In genomic region chr19:4640247-4641000, GRCh38 we compare ENCODE assay signal across 7 cellular contexts. TPM values are rescaled to one million over a fixed set of nuclear protein-coding genes. Genes with fewer than 3 reads are reported as not detected.
DNase-seq lines count a peak whose midpoint lies in the region; ATAC-seq lines count a peak whose summit lies in the region.

No MANE protein-coding gene starts in this region.

- H3K27me3 ChIP-seq in HAP-1 (ENCODE audit: low read depth) (no peaks in the 10 kb centered on the region), right cardiac atrium (ENCODE audit: control insufficient read depth, insufficient read depth) (no peaks in the 10 kb centered on the region)

- H3K27ac ChIP-seq in SK-N-MC (no peak overlapping the region), right cardiac atrium (ENCODE audit: low read length) (no peak overlapping the region), skin epidermis (peak overlapping the region in 16 of 21 experiments; percentile 22 to 90 (median 71))

- H3K9me3 ChIP-seq in HAP-1 (no peaks in the 10 kb centered on the region), SK-N-MC (ENCODE audit: low read depth, low read length) (no peaks in the 10 kb centered on the region), right cardiac atrium (ENCODE audit: control insufficient read depth, low read length) (no peaks in the 10 kb centered on the region)

- H3K4me3 ChIP-seq in HAP-1 (peak overlapping the region; percentile 71), SK-N-MC (peak overlapping the region; percentile 98), right cardiac atrium (ENCODE audit: low read length) (peak overlapping the region; percentile 55), skin epidermis (peak overlapping the region; percentile 55 to 79 (median 60))

- peak overlapping the region; percentile 86 for H3K9ac ChIP-seq in SK-N-MC (ENCODE audit: insufficient read length)

- in situ Hi-C loops in HAP-1 (cut with MboI; ENCODE audit: low sequenced_read_pairs): no loop called here

- DNase-seq in HAP-1 (ENCODE audit: low spot score in 2 of 2) (peak in 1 of 2 experiments; percentile 41), SK-N-MC (ENCODE audit: low read depth, low spot score) (no peak), right cardiac atrium (peak in 1 of 3 donors; percentile 51), T-helper 9 cell (no peak), UCSD-AML1 (lab: John Stamatoyannopoulos, UW; ENCODE audit: unreplicated experiment) (no peak)

- H3K4me1 ChIP-seq in HAP-1: peaks cover 6% of the 10 kb centered on the region
- no peaks in the 10 kb centered on the region for H3K4me1 ChIP-seq in right cardiac atrium (ENCODE audit: control insufficient read depth, insufficient read depth, low read length)

- H3K36me3 ChIP-seq in HAP-1 (replicated peaks) (no peaks in the 10 kb centered on the region), SK-N-MC (ENCODE audit: insufficient read depth, low read length) (no peaks in the 10 kb centered on the region)

- no peak for ATAC-seq in right cardiac atrium
- ATAC-seq in GM21528 (IDR thresholded peaks at IDR 0.05; ENCODE audit: low FRiP score, unreplicated experiment): no peak

- WGBS in right cardiac atrium: 70% methylated on average over 17 of the region's 17 CpGs

- intact Hi-C loops in right cardiac atrium (cut with DNase I): no loop called here

RNA-seq across cellular contexts. Expression of gene TNFAIP8L1, which starts 1.1 kb away (rescaled TPM):
- 1 to 10 TPM; 2.8 to 5.6 (median 4.6) TPM for total RNA-seq in right cardiac atrium
- polyA plus RNA-seq in right cardiac atrium: 6.0 TPM

RNA-seq across cellular contexts. Expression of gene MYDGF, which starts 29.7 kb away (rescaled TPM):
- 10 to 100 TPM; 21.7 to 47.0 (median 31.5) TPM for total RNA-seq in right cardiac atrium
- 48.2 TPM for polyA plus RNA-seq in right cardiac atrium

Comparison
In these comparisons a context has a peak if more than half of its experiments do, and no peak if none do; other contexts are left out.
1. H3K27ac ChIP-seq: peak in skin epidermis (16 of 21); none in SK-N-MC (single experiment) and right cardiac atrium (single experiment).
2. Peak in every context shown above with its lines, with median percentiles within 50 percentile points of each other: H3K4me3 ChIP-seq.